22 cellular contexts compared by ENCODE assay signal in genomic region chr11:38530226-38530625, GRCh38.
"Had no signal": no experiment of that assay in that cellular context is flagged by ENCODE, and none has a peak within 500 bp of the region (broad histone marks: within the 10 kb centered on the region; RNA-seq: fewer than 3 reads in every experiment).

No MANE protein-coding gene starts in this region.

- DNase-seq: islet precursor cell; left ventricle myocardium inferior; midbrain; naive thymus-derived CD4-positive, alpha-beta T cell; ovary; right lobe of liver; stimulated activated CD4-positive, alpha-beta T cell treated with anti-CD3 and anti-CD28 coated beads, Interleukin-1b, Interleukin-23, amount 100 ng/mL, for 48 hours; stimulated activated CD4-positive, alpha-beta T cell treated with anti-CD3 and anti-CD28 coated beads, Interleukin-2, amount 100 ng/mL, for 48 hours; stimulated activated naive B cell treated with anti-CD40 and anti-IgM and Interleukin-4, amounts not matched to agents 10 μg/mL and 1 μg/mL and 100 μg/mL, for 72 hours; stimulated activated naive CD8-positive, alpha-beta T cell treated with anti-CD3 and anti-CD28 coated beads, Interleukin-15, Interleukin-2, amounts not matched to agents 100 U/mL and 50 U/mL, for 24 hours; stomach; testis; thyroid gland; transverse colon had no signal

- H3K4me3 Mint-ChIP-seq: memory B cell; naive thymus-derived CD4-positive, alpha-beta T cell; natural killer cell treated with Interleukin-12 subunit alpha and Interleukin-12 subunit beta and Interleukin-15 and Interleukin-18, amount 100 ng/mL, for 72 hours; stimulated activated naive B cell treated with anti-CD40 and anti-IgM and Interleukin-4, amounts not matched to agents 10 μg/mL and 1 μg/mL and 100 μg/mL, for 72 hours had no signal

- H3K4me3 ChIP-seq: left ventricle myocardium inferior, lung, mucosa of descending colon, ovary, right atrium auricular region, right lobe of liver, smooth muscle cell, stomach, testis, thyroid gland, transverse colon, upper lobe of left lung had no signal

- H3K27me3 Mint-ChIP-seq: memory B cell; naive thymus-derived CD4-positive, alpha-beta T cell; natural killer cell treated with Interleukin-12 subunit alpha and Interleukin-12 subunit beta and Interleukin-15 and Interleukin-18, amount 100 ng/mL, for 72 hours; progenitor cell of endocrine pancreas; stimulated activated naive B cell treated with anti-CD40 and anti-IgM and Interleukin-4, amounts not matched to agents 10 μg/mL and 1 μg/mL and 100 μg/mL, for 72 hours had no signal

- ATAC-seq: mucosa of descending colon; naive thymus-derived CD4-positive, alpha-beta T cell; natural killer cell treated with Interleukin-12 subunit alpha and Interleukin-12 subunit beta and Interleukin-15 and Interleukin-18, amount 100 ng/mL, for 72 hours; right lobe of liver; stimulated activated naive B cell treated with anti-CD40 and anti-IgM and Interleukin-4, amounts not matched to agents 10 μg/mL and 1 μg/mL and 100 μg/mL, for 72 hours; stimulated activated naive CD8-positive, alpha-beta T cell treated with anti-CD3 and anti-CD28 coated beads, Interleukin-15, Interleukin-2, amounts not matched to agents 100 U/mL and 50 U/mL, for 24 hours had no signal

- H3K36me3 Mint-ChIP-seq: memory B cell; natural killer cell treated with Interleukin-12 subunit alpha and Interleukin-12 subunit beta and Interleukin-15 and Interleukin-18, amount 100 ng/mL, for 72 hours; stimulated activated naive B cell treated with anti-CD40 and anti-IgM and Interleukin-4, amounts not matched to agents 10 μg/mL and 1 μg/mL and 100 μg/mL, for 72 hours had no signal

- H3K9me3 ChIP-seq: ovary, right lobe of liver, testis, thyroid gland had no signal

- H3K4me1 Mint-ChIP-seq: memory B cell; naive thymus-derived CD4-positive, alpha-beta T cell; stimulated activated naive B cell treated with anti-CD40 and anti-IgM and Interleukin-4, amounts not matched to agents 10 μg/mL and 1 μg/mL and 100 μg/mL, for 72 hours had no signal

- H3K4me2 ChIP-seq: smooth muscle cell had no signal

- H3K27ac Mint-ChIP-seq: memory B cell; naive thymus-derived CD4-positive, alpha-beta T cell; natural killer cell treated with Interleukin-12 subunit alpha and Interleukin-12 subunit beta and Interleukin-15 and Interleukin-18, amount 100 ng/mL, for 72 hours; progenitor cell of endocrine pancreas; stimulated activated naive B cell treated with anti-CD40 and anti-IgM and Interleukin-4, amounts not matched to agents 10 μg/mL and 1 μg/mL and 100 μg/mL, for 72 hours had no signal

- H3K4me1 ChIP-seq: left ventricle myocardium inferior, right atrium auricular region, right lobe of liver, stomach, testis, thyroid gland, transverse colon, upper lobe of left lung had no signal

- H3K27me3 ChIP-seq: ovary, right atrium auricular region, right lobe of liver, stomach, testis, thyroid gland, transverse colon, upper lobe of left lung had no signal

- H3K27ac ChIP-seq: left ventricle myocardium inferior, ovary, right atrium auricular region, right lobe of liver, stomach, testis, thyroid gland, transverse colon, upper lobe of left lung had no signal

- H3K36me3 ChIP-seq: left ventricle myocardium inferior, ovary, right atrium auricular region, right lobe of liver, stomach, thyroid gland, transverse colon, upper lobe of left lung had no signal
